ENCODE assay signal across 8 cellular contexts in the genomic region with DNA sequence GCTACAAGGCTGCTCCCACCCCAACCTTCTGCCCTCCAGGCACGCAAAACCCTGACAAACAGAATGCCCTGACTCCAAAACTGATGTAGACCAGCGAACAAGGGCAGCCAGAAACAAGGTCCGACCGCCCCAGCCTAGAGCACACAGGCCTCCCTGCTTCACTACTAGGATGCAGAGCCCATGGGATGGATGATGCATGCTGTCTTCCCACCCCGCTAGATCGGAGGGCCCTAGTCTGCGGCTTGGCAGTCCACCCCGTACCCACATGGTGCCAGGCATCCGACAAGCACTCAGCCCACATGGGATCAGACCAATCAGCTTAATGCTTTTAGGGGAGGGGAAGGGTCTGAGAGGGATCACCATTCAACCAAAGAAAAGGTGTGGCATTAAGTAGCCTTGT. TPM values are rescaled to one million over a fixed set of nuclear protein-coding genes. Genes with fewer than 3 reads are reported as not detected.
DNase-seq lines count a peak whose midpoint lies in the region; ATAC-seq and TF ChIP-seq lines count a peak whose summit lies in the region.

No MANE protein-coding gene starts in this region.

- TF ChIP-seq CTCF in AG10803 (conservative IDR thresholded peaks at IDR 0.05; ENCODE audit: low read length) (no peak), chondrocyte (IDR thresholded peaks at IDR 0.05) (no peak)

- no peak for DNase-seq in AG10803 (ENCODE audit: low read depth)
- DNase-seq in LHCN-M2 (ENCODE audit: low read depth): peak; percentile 26
- no peak for DNase-seq in chondrocyte (ENCODE audit: low spot score)
- DNase-seq in naive B cell: no peak
- DNase-seq in NCI-H2107 treated with DMSO at 0.1 percent for 48 hours (lab: John Stamatoyannopoulos, UW; ENCODE audit: unreplicated experiment): no peak
- no peak for DNase-seq in hippocampal formation (lab: John Stamatoyannopoulos, UW)
- DNase-seq in SIG-M5 treated with dmso at 0.1 percent for 504 hours (lab: John Stamatoyannopoulos, UW; ENCODE audit: unreplicated experiment): no peak

- peak overlapping the region; percentile 80 for H3K27ac Mint-ChIP-seq in chondrocyte (ENCODE audit: unreplicated experiment)
- H3K27ac Mint-ChIP-seq in naive B cell: peak overlapping the region; percentile 82 to 98 (median 95)

- H3K9me3 Mint-ChIP-seq in chondrocyte (ENCODE audit: low read depth): no peaks in the 10 kb centered on the region
- H3K9me3 Mint-ChIP-seq in naive B cell: no peaks in the 10 kb centered on the region

- no peaks in the 10 kb centered on the region for H3K36me3 Mint-ChIP-seq in chondrocyte (ENCODE audit: low read depth)
- no peaks in the 10 kb centered on the region for H3K36me3 Mint-ChIP-seq in naive B cell

- ATAC-seq in naive B cell (ENCODE audit: low read depth in 2 of 2) (no peak), GM21723 (IDR thresholded peaks at IDR 0.05; ENCODE audit: unreplicated experiment) (no peak)

- peak overlapping the region; percentile 85 for H3K4me3 Mint-ChIP-seq in chondrocyte (ENCODE audit: unreplicated experiment)
- H3K4me3 Mint-ChIP-seq in naive B cell: peak overlapping the region; percentile 65 to 91 (median 84)

- H3K27me3 Mint-ChIP-seq in chondrocyte (ENCODE audit: low read depth) (no peaks in the 10 kb centered on the region), naive B cell (no peaks in the 10 kb centered on the region)

- peak overlapping the region; percentile 74 for H3K4me3 ChIP-seq in AG10803 (ENCODE audit: low read length)

- H3K4me1 Mint-ChIP-seq in chondrocyte (ENCODE audit: low read depth): peaks cover 42% of the 10 kb centered on the region
- H3K4me1 Mint-ChIP-seq in naive B cell: peaks cover 33 to 75% (median 62%) of the 10 kb centered on the region in 3 donors

RNA-seq across cellular contexts. Expression of a gene that starts 30.6 kb away (rescaled TPM):
- total RNA-seq in LHCN-M2 (2014; rRNA removed) (28.7 and 36.0 TPM in 2 replicates), chondrocyte (28.6 to 32.8 TPM (median 28.9 TPM) in 3 replicates)
- polyA plus RNA-seq in LHCN-M2 (2012): 14.3 TPM
- polyA plus RNA-seq in naive B cell (ENCODE audit: low read depth in 6 of 6): 10 to 100 TPM; 14.9 to 23.1 (median 18.9) TPM
